Comparison of ENCODE assay signal across 17 cellular contexts in genomic region chr3:125634346-125634964, GRCh38.
"Had no signal": no experiment of that assay in that cellular context is flagged by ENCODE, and none has a peak within 500 bp of the region (broad histone marks: within the 10 kb centered on the region; RNA-seq: fewer than 3 reads in every experiment).

No MANE protein-coding gene starts in this region.

- H3K4me1 Mint-ChIP-seq: activated CD4-positive, alpha-beta T cell treated with anti-CD3 and anti-CD28 coated beads, Interleukin-2, amount 10 ng/mL, durations not matched to agents 24 days and 14 days; activated naive CD8-positive, alpha-beta T cell treated with anti-CD3 and anti-CD28 coated beads, Interleukin-2, amount 10 ng/mL, durations not matched to agents 7 days and 5 days; central memory CD8-positive, alpha-beta T cell; stimulated activated effector memory CD8-positive, alpha-beta T cell treated with anti-CD3 and anti-CD28 coated beads, Interleukin-12 subunit alpha, Interleukin-12 subunit beta, amount 100 ng/mL, for 72 hours had no signal

- H3K9me3 Mint-ChIP-seq: activated naive CD8-positive, alpha-beta T cell treated with anti-CD3 and anti-CD28 coated beads, Interleukin-2, amount 10 ng/mL, durations not matched to agents 7 days and 5 days; central memory CD8-positive, alpha-beta T cell; stimulated activated effector memory CD8-positive, alpha-beta T cell treated with anti-CD3 and anti-CD28 coated beads, Interleukin-12 subunit alpha, Interleukin-12 subunit beta, amount 100 ng/mL, for 72 hours had no signal

- H3K4me3 Mint-ChIP-seq: activated CD4-positive, alpha-beta T cell treated with anti-CD3 and anti-CD28 coated beads, Interleukin-2, amount 10 ng/mL, durations not matched to agents 24 days and 14 days; activated CD8-positive, alpha-beta T cell treated with anti-CD3 and anti-CD28 coated beads, Interleukin-2, amount 10 ng/mL, durations not matched to agents 7 days and 5 days; activated naive CD8-positive, alpha-beta T cell treated with anti-CD3 and anti-CD28 coated beads, Interleukin-2, amount 10 ng/mL, durations not matched to agents 7 days and 5 days; central memory CD8-positive, alpha-beta T cell; naive thymus-derived CD8-positive, alpha-beta T cell; stimulated activated effector memory CD8-positive, alpha-beta T cell treated with anti-CD3 and anti-CD28 coated beads, Interleukin-12 subunit alpha, Interleukin-12 subunit beta, amount 100 ng/mL, for 72 hours had no signal

- H3K27ac Mint-ChIP-seq: activated CD4-positive, alpha-beta T cell treated with anti-CD3 and anti-CD28 coated beads, Interleukin-2, amount 10 ng/mL, durations not matched to agents 24 days and 14 days; activated CD8-positive, alpha-beta T cell treated with anti-CD3 and anti-CD28 coated beads, Interleukin-2, amount 10 ng/mL, durations not matched to agents 7 days and 5 days; activated naive CD8-positive, alpha-beta T cell treated with anti-CD3 and anti-CD28 coated beads, Interleukin-2, amount 10 ng/mL, durations not matched to agents 7 days and 5 days; naive thymus-derived CD8-positive, alpha-beta T cell; stimulated activated effector memory CD8-positive, alpha-beta T cell treated with anti-CD3 and anti-CD28 coated beads, Interleukin-12 subunit alpha, Interleukin-12 subunit beta, amount 100 ng/mL, for 72 hours had no signal

- H3K36me3 Mint-ChIP-seq: activated naive CD8-positive, alpha-beta T cell treated with anti-CD3 and anti-CD28 coated beads, Interleukin-2, amount 10 ng/mL, durations not matched to agents 7 days and 5 days; stimulated activated effector memory CD8-positive, alpha-beta T cell treated with anti-CD3 and anti-CD28 coated beads, Interleukin-12 subunit alpha, Interleukin-12 subunit beta, amount 100 ng/mL, for 72 hours had no signal

- DNase-seq: activated CD4-positive, alpha-beta T cell treated with anti-CD3 and anti-CD28 coated beads, Interleukin-2, amount 10 ng/mL, durations not matched to agents 24 days and 14 days; activated CD4-positive, CD25-positive, alpha-beta regulatory T cell; activated CD8-positive, alpha-beta T cell treated with anti-CD3 and anti-CD28 coated beads, Interleukin-2, amount 10 ng/mL, durations not matched to agents 7 days and 5 days; activated naive CD8-positive, alpha-beta T cell treated with anti-CD3 and anti-CD28 coated beads, Interleukin-2, amount 10 ng/mL, durations not matched to agents 7 days and 5 days; anterior cingulate cortex; brain microvascular endothelial cell; cortex of kidney; effector memory CD4-positive, alpha-beta T cell; foreskin melanocyte; heart left ventricle; left lung; naive thymus-derived CD8-positive, alpha-beta T cell; posterior cingulate gyrus; T-helper 2 cell; tibial artery had no signal

- ATAC-seq: activated CD8-positive, alpha-beta T cell treated with anti-CD3 and anti-CD28 coated beads, Interleukin-2, amount 10 ng/mL, durations not matched to agents 7 days and 5 days; left lung; naive thymus-derived CD8-positive, alpha-beta T cell; stimulated activated effector memory CD8-positive, alpha-beta T cell treated with anti-CD3 and anti-CD28 coated beads, Interleukin-12 subunit alpha, Interleukin-12 subunit beta, amount 100 ng/mL, for 72 hours had no signal
